Comparison of ENCODE assay signal across 15 cellular contexts in genomic region chr17:967122-967521, GRCh38.
"Had no signal": no experiment of that assay in that cellular context is flagged by ENCODE, and none has a peak within 500 bp of the region (broad histone marks: within the 10 kb centered on the region; RNA-seq: fewer than 3 reads in every experiment).

No MANE protein-coding gene starts in this region.

- H3K9me3 ChIP-seq: left lung, mucosa of descending colon, pancreas had no signal

- ATAC-seq: left lung; mucosa of descending colon; naive thymus-derived CD4-positive, alpha-beta T cell; pancreas; stimulated activated naive B cell treated with anti-CD40 and anti-IgM and Interleukin-4, amounts not matched to agents 10 μg/mL and 1 μg/mL and 100 μg/mL, for 72 hours had no signal

- H3K4me3 Mint-ChIP-seq: activated CD4-positive, alpha-beta T cell treated with anti-CD3 and anti-CD28 coated beads, Interleukin-2, amount 10 ng/mL, durations not matched to agents 7 days and 5 days; activated naive CD8-positive, alpha-beta T cell; naive thymus-derived CD4-positive, alpha-beta T cell; stimulated activated naive B cell treated with anti-CD40 and anti-IgM and Interleukin-4, amounts not matched to agents 10 μg/mL and 1 μg/mL and 100 μg/mL, for 72 hours had no signal

- H3K4me1 Mint-ChIP-seq: activated CD4-positive, alpha-beta T cell treated with anti-CD3 and anti-CD28 coated beads, Interleukin-2, amount 10 ng/mL, durations not matched to agents 7 days and 5 days; stimulated activated naive B cell treated with anti-CD40 and anti-IgM and Interleukin-4, amounts not matched to agents 10 μg/mL and 1 μg/mL and 100 μg/mL, for 72 hours had no signal

- H3K36me3 ChIP-seq: left lung, pancreas had no signal

- H3K9me3 Mint-ChIP-seq: activated CD4-positive, alpha-beta T cell treated with anti-CD3 and anti-CD28 coated beads, Interleukin-2, amount 10 ng/mL, durations not matched to agents 7 days and 5 days; stimulated activated naive B cell treated with anti-CD40 and anti-IgM and Interleukin-4, amounts not matched to agents 10 μg/mL and 1 μg/mL and 100 μg/mL, for 72 hours had no signal

- H3K27ac Mint-ChIP-seq: activated CD4-positive, alpha-beta T cell treated with anti-CD3 and anti-CD28 coated beads, Interleukin-2, amount 10 ng/mL, durations not matched to agents 7 days and 5 days; activated naive CD8-positive, alpha-beta T cell; naive thymus-derived CD4-positive, alpha-beta T cell; stimulated activated naive B cell treated with anti-CD40 and anti-IgM and Interleukin-4, amounts not matched to agents 10 μg/mL and 1 μg/mL and 100 μg/mL, for 72 hours had no signal

- H3K4me3 ChIP-seq: left lung, mucosa of descending colon, pancreas had no signal

- H3K4me1 ChIP-seq: left lung had no signal

- H3K27ac ChIP-seq: left lung, pancreas had no signal

- DNase-seq: activated CD4-positive, alpha-beta T cell treated with anti-CD3 and anti-CD28 coated beads, Interleukin-2, amount 10 ng/mL, durations not matched to agents 7 days and 5 days; activated CD8-positive, alpha-beta memory T cell treated with anti-CD3 and anti-CD28 coated beads for 24 hours; activated gamma-delta T cell treated with Interleukin-2 at 50 U/mL for 16 hours; dermis blood vessel endothelial cell; effector memory CD4-positive, alpha-beta T cell; hypothalamus; left lung; mammary epithelial cell; mucosa of descending colon; naive thymus-derived CD4-positive, alpha-beta T cell; stimulated activated naive B cell treated with anti-CD40 and anti-IgM and Interleukin-4, amounts not matched to agents 10 μg/mL and 1 μg/mL and 100 μg/mL, for 72 hours; T-helper 1 cell; T1000 had no signal

- H3K27me3 ChIP-seq: pancreas had no signal

- H3K36me3 Mint-ChIP-seq: activated naive CD8-positive, alpha-beta T cell; naive thymus-derived CD4-positive, alpha-beta T cell; stimulated activated naive B cell treated with anti-CD40 and anti-IgM and Interleukin-4, amounts not matched to agents 10 μg/mL and 1 μg/mL and 100 μg/mL, for 72 hours had no signal
